ENCODE assay signal across 16 cellular contexts in the genomic region with DNA sequence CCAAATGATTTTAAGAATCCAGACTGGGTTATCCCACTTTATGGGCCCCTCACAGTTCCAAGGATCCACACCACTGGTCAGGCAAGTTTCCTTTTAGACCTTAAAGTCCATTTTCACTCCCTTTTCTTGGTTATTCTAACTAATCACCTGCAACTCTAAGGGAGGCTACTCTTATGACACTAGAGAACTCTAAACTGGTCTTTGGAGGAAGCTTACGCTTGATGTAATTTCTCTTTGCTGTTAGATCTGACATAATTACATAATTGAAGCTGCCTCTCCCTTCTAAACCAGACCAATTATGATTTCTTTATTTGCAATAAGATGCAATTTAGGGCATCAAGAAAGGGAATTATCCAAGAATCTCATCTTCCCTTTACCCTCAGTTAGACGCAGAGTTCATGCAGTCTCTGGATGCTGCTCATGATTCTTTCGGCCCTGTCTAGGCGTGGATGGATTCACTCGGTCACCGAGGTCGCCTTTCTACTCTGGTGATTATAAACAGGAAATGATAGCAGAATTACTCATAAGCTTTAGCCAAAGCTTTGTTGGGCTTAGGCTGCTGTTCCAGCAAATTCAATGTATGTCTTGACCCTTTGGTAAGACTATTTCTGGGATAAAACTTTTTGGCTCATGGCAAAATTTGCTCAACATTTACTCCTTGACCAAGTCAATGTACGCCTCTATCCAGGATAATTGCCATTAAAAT.
DNase-seq lines count a peak whose midpoint lies in the region; TF ChIP-seq lines count a peak whose summit lies in the region.
"Had no signal": no experiment of that assay in that cellular context is flagged by ENCODE, and none has a peak within 500 bp of the region (broad histone marks: within the 10 kb centered on the region; RNA-seq: fewer than 3 reads in every experiment).

No MANE protein-coding gene starts in this region.

- H3K4me1 ChIP-seq in skeletal muscle satellite cell (ENCODE audit: control insufficient read depth, insufficient read depth, low read length) (peaks cover 40% of the 10 kb centered on the region), prostate gland (replicated peaks) (no peaks in the 10 kb centered on the region)
- H3K4me1 ChIP-seq: body of pancreas had no signal

- peak overlapping the region; percentile 8 for H3K4me2 ChIP-seq in skeletal muscle satellite cell (ENCODE audit: low read length)

- H3K36me3 ChIP-seq in skeletal muscle satellite cell (ENCODE audit: insufficient read depth, low read length) (no peaks in the 10 kb centered on the region), prostate gland (no peaks in the 10 kb centered on the region)

- intact Hi-C loops in prostate gland (cut with DNase I), result no loop called here

- H3K27me3 ChIP-seq in skeletal muscle satellite cell (ENCODE audit: control insufficient read depth, insufficient read depth, low read length) (no peaks in the 10 kb centered on the region), prostate gland (replicated peaks; ENCODE audit: insufficient read depth) (no peaks in the 10 kb centered on the region)
- H3K27me3 ChIP-seq: body of pancreas had no signal

- TF ChIP-seq CTCF in RWPE1 (conservative IDR thresholded peaks at IDR 0.05; ENCODE audit: low read depth) (no peak), prostate gland (IDR thresholded peaks at IDR 0.05) (no peak)

- POLR2A ChIA-PET in RWPE1 (lab: Yijun Ruan, JAX; ENCODE audit: low non-redundant PET), result no interaction called here

- TF ChIP-seq POLR2A in prostate gland (IDR thresholded peaks at IDR 0.05), result no peak

- no peak overlapping the region for H3K27ac ChIP-seq in RWPE1
- H3K27ac ChIP-seq in prostate gland, result no peak overlapping the region
- H3K27ac ChIP-seq: 22Rv1, body of pancreas had no signal

- 86% methylated on average over 8 of the region's 8 CpGs for WGBS in prostate gland

- peak; percentile 8 for DNase-seq in DMS53 (lab: John Stamatoyannopoulos, UW)
- DNase-seq in DMS53 treated with DMSO at 0.1 percent for 48 hours (lab: John Stamatoyannopoulos, UW; ENCODE audit: unreplicated experiment), result no peak
- DNase-seq in RWPE1 (ENCODE audit: low spot score), result peak; percentile 53
- DNase-seq in fibroblast of gingiva (ENCODE audit: low read depth), result peak; percentile 13
- DNase-seq in C1 segment of cervical spinal cord (lab: John Stamatoyannopoulos, UW), result no peak
- DNase-seq in prostate gland (ENCODE audit: low spot score), result no peak
- DNase-seq in stimulated activated CD4-positive, alpha-beta T cell treated with anti-CD3 and anti-CD28 coated beads, Interleukin-15, amount 100 ng/mL, for 24 hours, result no peak
- DNase-seq: body of pancreas; left cardiac atrium; NCI-H2081 treated with DMSO at 0.1 percent for 48 hours; nucleus accumbens; OCI-M1; stimulated activated CD4-positive, alpha-beta T cell treated with anti-CD3 and anti-CD28 coated beads, Interleukin-1b, Interleukin-23, amount 100 ng/mL, for 48 hours; stimulated activated naive CD4-positive, alpha-beta T cell treated with Interleukin-2 at 50 U/mL for 16 hours had no signal

- peak overlapping the region; percentile 16 for H3K9ac ChIP-seq in skeletal muscle satellite cell (ENCODE audit: low read depth, low read length)

- no peak overlapping the region for H3K4me3 ChIP-seq in skeletal muscle satellite cell (ENCODE audit: low read length)
- H3K4me3 ChIP-seq in prostate gland, result no peak overlapping the region
- H3K4me3 ChIP-seq: body of pancreas had no signal

- no peaks in the 10 kb centered on the region for H3K9me3 ChIP-seq in skeletal muscle satellite cell (replicated peaks; ENCODE audit: low read length)
- no peaks in the 10 kb centered on the region for H3K9me3 ChIP-seq in prostate gland
- H3K9me3 ChIP-seq: body of pancreas had no signal

- CTCF ChIA-PET in RWPE1 (lab: Yijun Ruan, JAX), result interaction anchor here (0.7 kb wide), 1 partner anchor 142 kb away, joined by 3 read pairs; no protein-coding TSS in a partner anchor

Comparison
In these comparisons a context has a peak if more than half of its experiments do, and no peak if none do; other contexts are left out.
1. DNase-seq: peak in DMS53 (single experiment), RWPE1 (single experiment) and fibroblast of gingiva (single experiment); none in DMS53 treated with DMSO at 0.1 percent for 48 hours (single experiment), C1 segment of cervical spinal cord (0 of 14), prostate gland (single experiment) and stimulated activated CD4-positive, alpha-beta T cell treated with anti-CD3 and anti-CD28 coated beads, Interleukin-15, amount 100 ng/mL, for 24 hours (single experiment).